Comparison of ENCODE assay signal across 15 cellular contexts in genomic region chr10:101615760-101616116, GRCh38.
"Had no signal": no experiment of that assay in that cellular context is flagged by ENCODE, and none has a peak within 500 bp of the region (broad histone marks: within the 10 kb centered on the region; RNA-seq: fewer than 3 reads in every experiment).

No MANE protein-coding gene starts in this region.

- H3K4me1 ChIP-seq: adrenal gland, esophagus squamous epithelium, suprapubic skin, upper lobe of left lung had no signal

- H3K9me3 ChIP-seq: adrenal gland, esophagus squamous epithelium, heart left ventricle, ovary, suprapubic skin, upper lobe of left lung had no signal

- H3K36me3 Mint-ChIP-seq: natural killer cell treated with Interleukin-12 subunit alpha and Interleukin-12 subunit beta and Interleukin-15 and Interleukin-18, amount 100 ng/mL, for 72 hours had no signal

- H3K4me3 Mint-ChIP-seq: activated B cell treated with CpG ODN at 0.5 μM for 24 hours; activated CD4-positive, alpha-beta T cell treated with anti-CD3 and anti-CD28 coated beads, Interleukin-2, amount 10 ng/mL, durations not matched to agents 7 days and 5 days; natural killer cell treated with Interleukin-12 subunit alpha and Interleukin-12 subunit beta and Interleukin-15 and Interleukin-18, amount 100 ng/mL, for 72 hours had no signal

- DNase-seq: activated B cell treated with CpG ODN at 0.5 μM for 24 hours; activated CD4-positive, alpha-beta T cell treated with anti-CD3 and anti-CD28 coated beads, Interleukin-2, amount 10 ng/mL, durations not matched to agents 7 days and 5 days; activated gamma-delta T cell treated with Interleukin-2 at 50 U/mL for 16 hours; adrenal gland; esophagus squamous epithelium; foreskin fibroblast; heart left ventricle; mammary epithelial cell; ovary; stimulated activated CD4-positive, alpha-beta T cell treated with anti-CD3 and anti-CD28 coated beads, Interleukin-2, amount 100 ng/mL, for 48 hours; stimulated activated naive CD8-positive, alpha-beta T cell treated with anti-CD3 and anti-CD28 coated beads, Interleukin-15, Interleukin-2, amounts not matched to agents 100 U/mL and 50 U/mL, for 24 hours; upper lobe of left lung had no signal

- H3K36me3 ChIP-seq: ovary had no signal

- H3K27ac Mint-ChIP-seq: activated B cell treated with CpG ODN at 0.5 μM for 24 hours; activated CD4-positive, alpha-beta T cell treated with anti-CD3 and anti-CD28 coated beads, Interleukin-2, amount 10 ng/mL, durations not matched to agents 7 days and 5 days; natural killer cell treated with Interleukin-12 subunit alpha and Interleukin-12 subunit beta and Interleukin-15 and Interleukin-18, amount 100 ng/mL, for 72 hours had no signal

- H3K27me3 ChIP-seq: adrenal gland, dorsolateral prefrontal cortex, esophagus squamous epithelium, heart left ventricle, ovary, suprapubic skin, upper lobe of left lung had no signal

- H3K27me3 Mint-ChIP-seq: activated B cell treated with CpG ODN at 0.5 μM for 24 hours; activated CD4-positive, alpha-beta T cell treated with anti-CD3 and anti-CD28 coated beads, Interleukin-2, amount 10 ng/mL, durations not matched to agents 7 days and 5 days; natural killer cell treated with Interleukin-12 subunit alpha and Interleukin-12 subunit beta and Interleukin-15 and Interleukin-18, amount 100 ng/mL, for 72 hours had no signal

- H3K9me3 Mint-ChIP-seq: activated B cell treated with CpG ODN at 0.5 μM for 24 hours; activated CD4-positive, alpha-beta T cell treated with anti-CD3 and anti-CD28 coated beads, Interleukin-2, amount 10 ng/mL, durations not matched to agents 7 days and 5 days; natural killer cell treated with Interleukin-12 subunit alpha and Interleukin-12 subunit beta and Interleukin-15 and Interleukin-18, amount 100 ng/mL, for 72 hours had no signal

- H3K27ac ChIP-seq: adrenal gland, esophagus squamous epithelium, heart left ventricle, ovary, suprapubic skin, upper lobe of left lung had no signal

- H3K4me3 ChIP-seq: adrenal gland, dorsolateral prefrontal cortex, esophagus squamous epithelium, heart left ventricle, ovary, suprapubic skin, upper lobe of left lung had no signal
